11 cellular contexts compared by ENCODE assay signal in the genomic region with DNA sequence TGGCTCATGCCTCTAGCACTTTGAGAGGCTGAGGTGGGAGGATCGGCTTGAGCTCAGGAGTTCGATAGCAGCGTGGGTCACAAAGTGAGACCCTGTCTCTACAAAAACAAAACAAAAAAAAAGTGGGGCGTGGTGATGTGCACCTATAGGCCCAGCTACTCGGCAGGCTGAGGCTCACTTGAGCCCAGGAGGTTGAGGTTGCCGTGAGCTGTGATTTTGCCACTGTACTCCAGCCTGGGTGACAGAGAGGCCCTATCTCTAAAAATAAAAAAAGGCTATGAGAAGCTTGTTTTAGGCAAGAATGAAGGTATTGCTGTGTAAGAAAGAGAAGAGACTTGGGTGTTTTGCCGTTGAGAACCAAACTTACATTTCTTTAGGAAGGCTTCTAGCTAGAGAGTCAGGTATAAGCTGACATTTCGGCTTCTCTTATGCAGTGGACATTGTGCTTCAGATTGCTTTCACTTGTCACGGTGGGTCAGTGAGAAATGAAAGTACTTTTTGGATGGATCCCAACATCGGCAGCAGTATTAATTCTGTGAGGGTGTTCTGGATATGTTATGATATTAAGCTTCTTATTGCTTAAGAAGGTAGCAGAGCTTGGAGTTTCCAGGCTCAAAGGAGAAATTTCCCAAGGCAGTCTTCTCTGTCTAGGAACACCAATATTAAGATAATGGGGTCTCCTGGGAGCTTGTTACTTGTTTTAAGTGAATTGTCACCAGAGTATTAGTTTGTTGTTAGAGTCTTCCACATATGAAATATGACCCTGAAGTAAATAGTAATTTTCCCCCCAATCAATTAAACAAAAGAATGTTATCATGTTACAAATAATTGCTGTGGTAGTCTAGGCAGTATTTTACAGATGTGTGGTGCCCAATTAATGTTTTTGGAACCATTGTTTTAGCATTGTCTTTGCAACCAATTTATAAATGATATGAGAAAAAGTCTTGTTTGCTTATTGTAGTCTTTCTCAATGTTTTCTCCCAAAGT. TPM values are rescaled to one million over a fixed set of nuclear protein-coding genes. Genes with fewer than 3 reads are reported as not detected.
A peak's percentile ranks its signal among the peaks of the same experiment; 100 is the strongest.
DNase-seq lines count a peak whose midpoint lies in the region; ATAC-seq and TF ChIP-seq lines count a peak whose summit lies in the region.
"Had no signal": no experiment of that assay in that cellular context is flagged by ENCODE, and none has a peak within 500 bp of the region (broad histone marks: within the 10 kb centered on the region; RNA-seq: fewer than 3 reads in every experiment).

No MANE protein-coding gene starts in this region.

- H2AFZ ChIP-seq in PC-9, result no peak overlapping the region

- CTCF ChIA-PET in activated CD4-positive, alpha-beta T cell treated with anti-CD3 and anti-CD28 coated beads for 36 hours (lab: Charles Lee), result interaction anchor here (0.7 to 2.0 kb wide), 10 partner anchors 14 to 322 kb away, joined by 3 to 10 read pairs (median 6); a partner anchor contains a TSS
- CTCF ChIA-PET in PC-9 (lab: Charles Lee), result no interaction called here

- intact Hi-C loops in activated CD4-positive, alpha-beta T cell treated with anti-CD3 and anti-CD28 coated beads for 36 hours (cut with DNase I, micrococcal nuclease), result no loop called here
- intact Hi-C loops in spleen (cut with DNase I; ENCODE audit: low total_unique reads) (loop anchor here (10.0 kb wide), 1 partner anchor 49 kb away; no protein-coding TSS in a partner anchor), PC-9 (cut with micrococcal nuclease; ENCODE audit: unreplicated experiment) (no loop called here)

- peaks cover 76% of the 10 kb centered on the region for H3K4me1 Mint-ChIP-seq in activated CD4-positive, alpha-beta T cell treated with anti-CD3 and anti-CD28 coated beads for 36 hours

- H3K27ac ChIP-seq in spleen, result peak overlapping the region; percentile 39 to 80 (median 70)
- H3K27ac ChIP-seq in PC-9, result no peak overlapping the region
- H3K27ac ChIP-seq: A549 had no signal

- peak overlapping the region; percentile 75 for H3K27ac Mint-ChIP-seq in activated CD4-positive, alpha-beta T cell treated with anti-CD3 and anti-CD28 coated beads for 36 hours
- H3K27ac Mint-ChIP-seq: HFFc6 had no signal

- no peaks in the 10 kb centered on the region for H4K20me1 ChIP-seq in PC-9 (ENCODE audit: insufficient read depth)

- no peak overlapping the region for H3K4me2 ChIP-seq in PC-9
- H3K4me2 ChIP-seq: A549 had no signal

- BruUV-seq in PC-9 (replicated peaks; lab: Mats Ljungman, UMichigan), result no TSS peak

- no peaks in the 10 kb centered on the region for H3K9me2 ChIP-seq in PC-9 (ENCODE audit: insufficient read depth)

- POLR2A ChIA-PET in activated CD4-positive, alpha-beta T cell treated with anti-CD3 and anti-CD28 coated beads for 36 hours (lab: Charles Lee), result interaction anchor here (0.7 kb wide), 2 partner anchors 90 to 165 kb away, joined by 3 to 7 read pairs; no protein-coding TSS in a partner anchor
- POLR2A ChIA-PET in PC-9 (lab: Charles Lee; ENCODE audit: unreplicated experiment), result no interaction called here

- peaks cover 20% of the 10 kb centered on the region for H3K36me3 Mint-ChIP-seq in activated CD4-positive, alpha-beta T cell treated with anti-CD3 and anti-CD28 coated beads for 36 hours (ENCODE audit: low read depth)

- no peaks in the 10 kb centered on the region for H3K27me3 ChIP-seq in spleen (replicated peaks in 1 of 7)
- no peaks in the 10 kb centered on the region for H3K27me3 ChIP-seq in PC-9 (ENCODE audit: insufficient read depth, low read depth)

- TF ChIP-seq CTCF in fibroblast of the aortic adventitia (IDR thresholded peaks at IDR 0.05; ENCODE audit: insufficient read depth, low read length) (no peak), spleen (IDR thresholded peaks at IDR 0.05 in 8 of 11, conservative IDR thresholded peaks at IDR 0.05 in 3 of 11) (no peak), PC-9 (conservative IDR thresholded peaks at IDR 0.05) (no peak)

- no peak for DNase-seq in activated CD4-positive, alpha-beta T cell treated with anti-CD3 and anti-CD28 coated beads for 36 hours
- no peak for DNase-seq in activated CD4-positive, alpha-beta T cell treated with anti-CD3 and anti-CD28 coated beads, Interleukin-2, amount 50 U/mL, for 48 hours
- peak; percentile 73 for DNase-seq in OCI-M1 (lab: John Stamatoyannopoulos, UW)
- peak; percentile 53 for DNase-seq in fibroblast of the aortic adventitia (ENCODE audit: low read depth)
- DNase-seq in spleen, result no peak
- no peak for DNase-seq in NCI-H187 treated with DMSO at 0.1 percent for 48 hours (lab: John Stamatoyannopoulos, UW)
- no peak for DNase-seq in occipital lobe (lab: John Stamatoyannopoulos, UW)
- no peak for DNase-seq in PC-9
- DNase-seq: activated CD8-positive, alpha-beta memory T cell treated with anti-CD3 and anti-CD28 coated beads, Interleukin-2, amount 50 U/mL, for 48 hours; HFFc6 had no signal

- H3K9me3 Mint-ChIP-seq in activated CD4-positive, alpha-beta T cell treated with anti-CD3 and anti-CD28 coated beads for 36 hours (ENCODE audit: low read depth), result no peaks in the 10 kb centered on the region
- H3K9me3 Mint-ChIP-seq: HFFc6 had no signal

- 37 to 59% (median 54%) methylated on average over 10 of the region's 10 CpGs for WGBS in spleen, 5 donors

- H3K9me3 ChIP-seq in spleen, result no peaks in the 10 kb centered on the region
- no peaks in the 10 kb centered on the region for H3K9me3 ChIP-seq in PC-9 (ENCODE audit: insufficient read depth, low read depth)
- H3K9me3 ChIP-seq: A549 had no signal

- no peaks in the 10 kb centered on the region for H3K79me2 ChIP-seq in PC-9 (ENCODE audit: low read depth)

- H3K36me3 ChIP-seq in spleen (peaks cover 0 to 34% (median 0%) of the 10 kb centered on the region in 6 donors), PC-9 (ENCODE audit: low read depth) (no peaks in the 10 kb centered on the region)

- H3K4me3 Mint-ChIP-seq in activated CD4-positive, alpha-beta T cell treated with anti-CD3 and anti-CD28 coated beads for 36 hours, result peak overlapping the region; percentile 17
- H3K4me3 Mint-ChIP-seq: HFFc6 had no signal

- no peak for TF ChIP-seq POLR2A in spleen (IDR thresholded peaks at IDR 0.05)

- no peak overlapping the region for H3K4me3 ChIP-seq in fibroblast of the aortic adventitia (ENCODE audit: low read depth, low read length)
- H3K4me3 ChIP-seq in spleen, result peak overlapping the region in 2 of 8 donors; percentile 15 to 41
- no peak overlapping the region for H3K4me3 ChIP-seq in PC-9
- H3K4me3 ChIP-seq: A549 had no signal

- peaks cover 62 to 99% (median 95%) of the 10 kb centered on the region in 6 donors for H3K4me1 ChIP-seq in spleen
- peaks cover 24% of the 10 kb centered on the region for H3K4me1 ChIP-seq in PC-9 (replicated peaks; ENCODE audit: insufficient read depth)

- H3F3A ChIP-seq in PC-9 (ENCODE audit: insufficient read depth, low read depth), result peaks cover 21% of the 10 kb centered on the region

- ATAC-seq in activated CD4-positive, alpha-beta T cell treated with anti-CD3 and anti-CD28 coated beads for 36 hours, result no peak
- ATAC-seq: A549 had no signal

- H3K27me3 Mint-ChIP-seq in activated CD4-positive, alpha-beta T cell treated with anti-CD3 and anti-CD28 coated beads for 36 hours, result no peaks in the 10 kb centered on the region

RNA-seq across cellular contexts. Expression of a gene that starts 17.6 kb away (rescaled TPM):
- 10 to 100 TPM; 45.8 to 45.9 TPM for total RNA-seq in activated CD4-positive, alpha-beta T cell treated with anti-CD3 and anti-CD28 coated beads for 36 hours
- total RNA-seq in fibroblast of the aortic adventitia (ENCODE audit: low replicate concordance), result 8.7 and 10.8 TPM in 2 replicates
- total RNA-seq in spleen, result 100 to 1,000 TPM in 1 of 7 donors, 10 to 100 TPM in 6; 73.5 to 105 (median 83.1) TPM
- polyA plus RNA-seq in spleen, result 10 to 100 TPM; 20.9 to 23.1 (median 21.5) TPM
- 48.7 TPM for total RNA-seq in occipital lobe
- total RNA-seq in PC-9 (2021), result 3.8 and 6.0 TPM in 2 replicates

Comparison
In these comparisons a context has a peak if more than half of its experiments do, and no peak if none do; other contexts are left out.
1. DNase-seq: peak in OCI-M1 (single experiment) and fibroblast of the aortic adventitia (single experiment); none in activated CD4-positive, alpha-beta T cell treated with anti-CD3 and anti-CD28 coated beads for 36 hours (single experiment), activated CD4-positive, alpha-beta T cell treated with anti-CD3 and anti-CD28 coated beads, Interleukin-2, amount 50 U/mL, for 48 hours (0 of 2), spleen (single experiment), NCI-H187 treated with DMSO at 0.1 percent for 48 hours (single experiment), occipital lobe (single experiment) and PC-9 (0 of 2).